Comparison of ENCODE assay signal across 30 cellular contexts in the genomic region with DNA sequence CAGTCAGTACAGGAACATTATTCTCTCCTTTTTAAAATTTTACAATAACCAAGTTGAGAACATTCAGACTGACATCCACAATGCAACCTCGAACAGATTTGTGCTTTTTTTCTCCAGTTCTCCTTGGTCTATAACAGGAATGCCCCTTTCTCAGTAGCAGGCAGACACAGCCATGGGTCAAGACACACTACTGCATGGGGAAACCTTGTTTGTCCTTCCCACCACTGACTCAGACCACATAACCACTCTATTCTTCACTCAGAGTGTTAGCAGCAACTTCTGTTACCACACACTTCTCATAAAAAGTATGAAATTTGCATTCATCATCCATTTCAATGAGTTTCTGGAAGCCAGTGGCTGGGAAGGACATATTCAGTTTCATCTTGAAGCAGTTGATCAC.
"Had no signal": no experiment of that assay in that cellular context is flagged by ENCODE, and none has a peak within 500 bp of the region (broad histone marks: within the 10 kb centered on the region; RNA-seq: fewer than 3 reads in every experiment).

No MANE protein-coding gene starts in this region.

- H3K4me3 Mint-ChIP-seq: activated B cell treated with CpG ODN at 0.5 μM for 24 hours; activated CD8-positive, alpha-beta T cell treated with anti-CD3 and anti-CD28 coated beads for 36 hours; activated naive CD8-positive, alpha-beta T cell; activated T-cell treated with anti-CD3 and anti-CD28 coated beads, Interleukin-2, amount 50 U/mL, for 4 hours; activated T-helper 17 cell treated with anti-CD3 and anti-CD28 coated beads, Interleukin-2, amount 50 U/mL, for 72 hours; central memory CD8-positive, alpha-beta T cell; dendritic cell treated with granulocyte-macrophage colony-stimulating factor and Interleukin-4, amounts not matched to agents 40 ng/mL and 50 ng/mL, for 4 days; endodermal cell had no signal

- H3K4me3 ChIP-seq: coronary artery, dorsolateral prefrontal cortex, gastrocnemius medialis, heart left ventricle had no signal

- H3K36me3 Mint-ChIP-seq: activated naive CD8-positive, alpha-beta T cell had no signal

- H3K36me3 ChIP-seq: brain microvascular endothelial cell, gastrocnemius medialis, heart left ventricle, WERI-Rb-1 had no signal

- H3K4me1 Mint-ChIP-seq: activated B cell treated with CpG ODN at 0.5 μM for 24 hours; activated T-helper 17 cell treated with anti-CD3 and anti-CD28 coated beads, Interleukin-2, amount 50 U/mL, for 72 hours; central memory CD8-positive, alpha-beta T cell; endodermal cell had no signal

- H3K27ac ChIP-seq: brain microvascular endothelial cell, coronary artery, dorsolateral prefrontal cortex, foreskin keratinocyte, gastrocnemius medialis, heart left ventricle, WERI-Rb-1 had no signal

- H3K27me3 ChIP-seq: brain microvascular endothelial cell, dorsolateral prefrontal cortex, foreskin keratinocyte, gastrocnemius medialis had no signal

- H3K9me3 ChIP-seq: gastrocnemius medialis had no signal

- H3K4me1 ChIP-seq: foreskin keratinocyte, gastrocnemius medialis, heart left ventricle had no signal

- ATAC-seq: activated CD4-positive, CD25-positive, alpha-beta regulatory T cell treated with anti-CD3 and anti-CD28 coated beads, Interleukin-2, amount 50 U/mL, for 24 hours; activated CD8-positive, alpha-beta T cell treated with anti-CD3 and anti-CD28 coated beads for 36 hours; activated T-cell treated with anti-CD3 and anti-CD28 coated beads, Interleukin-2, amount 50 U/mL, for 4 hours; activated T-helper 17 cell treated with anti-CD3 and anti-CD28 coated beads, Interleukin-2, amount 50 U/mL, for 72 hours; esophagus mucosa; foreskin keratinocyte; gastrocnemius medialis; heart left ventricle had no signal

- H3K9me3 Mint-ChIP-seq: central memory CD8-positive, alpha-beta T cell; dendritic cell treated with granulocyte-macrophage colony-stimulating factor and Interleukin-4, amounts not matched to agents 40 ng/mL and 50 ng/mL, for 4 days had no signal

- DNase-seq: activated B cell treated with CpG ODN at 0.5 μM for 24 hours; activated CD4-positive, alpha-beta T cell treated with anti-CD3 and anti-CD28 coated beads for 48 hours; activated CD4-positive, alpha-beta T cell treated with anti-CD3 and anti-CD28 coated beads, Interleukin-2, amount 50 U/mL, for 1 hour; activated CD4-positive, alpha-beta T cell treated with anti-CD3 and anti-CD28 coated beads, Interleukin-2, amount 50 U/mL, for 48 hours; activated CD8-positive, alpha-beta memory T cell treated with anti-CD3 and anti-CD28 coated beads for 24 hours; activated CD8-positive, alpha-beta T cell treated with anti-CD3 and anti-CD28 coated beads for 36 hours; activated effector memory CD4-positive, alpha-beta T cell treated with Interleukin-2 at 50 U/mL for 16 hours; activated gamma-delta T cell treated with Interleukin-2 at 50 U/mL for 16 hours; activated naive CD4-positive, alpha-beta T cell treated with anti-CD3 and anti-CD28 coated beads, Interleukin-2, amount 50 U/mL, for 16 hours; activated naive CD4-positive, alpha-beta T cell treated with Interleukin-2 at 50 U/mL for 16 hours; activated T-cell treated with anti-CD3 and anti-CD28 coated beads, Interleukin-2, amount 50 U/mL, for 4 hours; amniotic stem cell; anterior cingulate cortex; brain microvascular endothelial cell; dorsolateral prefrontal cortex; effector memory CD4-positive, alpha-beta T cell; endodermal cell; foreskin keratinocyte; gastrocnemius medialis; glutamatergic neuron; heart left ventricle; T1000; WERI-Rb-1 had no signal

- H3K27me3 Mint-ChIP-seq: dendritic cell treated with granulocyte-macrophage colony-stimulating factor and Interleukin-4, amounts not matched to agents 40 ng/mL and 50 ng/mL, for 4 days had no signal

- H3K27ac Mint-ChIP-seq: activated B cell treated with CpG ODN at 0.5 μM for 24 hours; activated CD8-positive, alpha-beta T cell treated with anti-CD3 and anti-CD28 coated beads for 36 hours; activated naive CD8-positive, alpha-beta T cell; activated T-helper 17 cell treated with anti-CD3 and anti-CD28 coated beads, Interleukin-2, amount 50 U/mL, for 72 hours; dendritic cell treated with granulocyte-macrophage colony-stimulating factor and Interleukin-4, amounts not matched to agents 40 ng/mL and 50 ng/mL, for 4 days; endodermal cell had no signal
